ENCODE assay signal across 1 cellular context in the genomic region with DNA sequence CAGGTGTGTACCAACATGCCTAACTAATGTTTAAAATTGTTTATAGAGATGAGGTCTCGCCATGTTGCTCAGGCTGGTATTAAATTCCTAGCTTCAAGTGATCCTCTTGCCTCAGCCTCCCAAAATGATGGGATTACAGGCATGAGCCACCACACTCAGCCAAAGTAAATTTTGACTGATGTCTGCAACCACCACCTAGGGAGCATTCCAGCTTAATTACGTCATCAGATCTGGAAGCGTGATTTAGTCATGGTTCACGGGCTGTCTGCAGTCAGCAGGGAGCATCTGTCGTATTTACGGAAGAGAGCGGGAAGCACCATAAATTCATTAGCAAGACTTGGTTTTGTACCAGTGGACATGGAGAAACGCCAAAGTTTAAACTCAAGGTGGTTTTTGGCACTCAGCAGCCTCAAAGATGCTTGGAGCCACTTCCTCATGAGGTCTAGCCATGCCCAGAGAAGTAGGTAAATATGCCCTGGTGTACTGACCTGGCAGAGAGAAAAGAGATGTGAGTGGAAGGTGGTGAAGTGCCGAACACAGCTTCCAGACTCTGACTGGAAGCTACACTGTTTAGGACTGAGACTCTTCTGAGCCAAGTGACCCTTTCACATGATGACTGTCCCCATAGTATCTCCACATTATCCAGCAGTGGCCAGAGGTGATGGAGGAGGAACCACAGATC.
TF ChIP-seq lines count a peak whose summit lies in the region.

No MANE protein-coding gene starts in this region.

TF ChIP-seq in HepG2, 621 proteins besides CTCF, POLR2A, EP300 and RAD21:
- TF ChIP-seq ZBTB25 (CRISPR knock-in tag; IDR thresholded peaks at IDR 0.05) (no peak), ZFP37 (CRISPR knock-in tag; IDR thresholded peaks at IDR 0.05; ENCODE audit: borderline replicate concordance) (no peak), ATF7 (IDR thresholded peaks at IDR 0.05) (peak; percentile 94), ATF7 (CRISPR knock-in tag; IDR thresholded peaks at IDR 0.05) (no peak), CREB1 (IDR thresholded peaks at IDR 0.05) (peak; percentile 82), CREB1 (CRISPR knock-in tag; IDR thresholded peaks at IDR 0.05) (no peak)
